ENCODE assay signal across 10 cellular contexts in genomic region chr19:40411125-40411842, GRCh38. TPM values are rescaled to one million over a fixed set of nuclear protein-coding genes. Genes with fewer than 3 reads are reported as not detected.
DNase-seq lines count a peak whose midpoint lies in the region; ATAC-seq lines count a peak whose summit lies in the region.
"Had no signal": no experiment of that assay in that cellular context is flagged by ENCODE, and none has a peak within 500 bp of the region (broad histone marks: within the 10 kb centered on the region; RNA-seq: fewer than 3 reads in every experiment).

No MANE protein-coding gene starts in this region.

- CTCF ChIA-PET in activated CD4-positive, alpha-beta T cell treated with anti-CD3 and anti-CD28 coated beads for 36 hours (lab: Charles Lee), result no interaction called here

- intact Hi-C loops in Right ventricle myocardium superior (cut with DNase I), result no loop called here
- intact Hi-C loops in activated CD4-positive, alpha-beta T cell treated with anti-CD3 and anti-CD28 coated beads for 36 hours (cut with DNase I, micrococcal nuclease), result no loop called here

- H3K4me3 Mint-ChIP-seq in stimulated activated memory B cell treated with anti-CD40 and anti-IgM and Interleukin-4, amounts not matched to agents 10 μg/mL and 1 μg/mL and 100 μg/mL, for 72 hours, result no peak overlapping the region
- H3K4me3 Mint-ChIP-seq in activated CD4-positive, alpha-beta T cell treated with anti-CD3 and anti-CD28 coated beads for 36 hours, result no peak overlapping the region
- H3K4me3 Mint-ChIP-seq: stimulated activated effector memory CD8-positive, alpha-beta T cell treated with anti-CD3 and anti-CD28 coated beads, Interleukin-12 subunit alpha, Interleukin-12 subunit beta, amount 100 ng/mL, for 72 hours had no signal

- H3K9me3 Mint-ChIP-seq in stimulated activated memory B cell treated with anti-CD40 and anti-IgM and Interleukin-4, amounts not matched to agents 10 μg/mL and 1 μg/mL and 100 μg/mL, for 72 hours, result no peaks in the 10 kb centered on the region
- H3K9me3 Mint-ChIP-seq in activated CD4-positive, alpha-beta T cell treated with anti-CD3 and anti-CD28 coated beads for 36 hours (ENCODE audit: low read depth), result no peaks in the 10 kb centered on the region
- H3K9me3 Mint-ChIP-seq: stimulated activated effector memory CD8-positive, alpha-beta T cell treated with anti-CD3 and anti-CD28 coated beads, Interleukin-12 subunit alpha, Interleukin-12 subunit beta, amount 100 ng/mL, for 72 hours had no signal

- H3K27ac Mint-ChIP-seq in stimulated activated memory B cell treated with anti-CD40 and anti-IgM and Interleukin-4, amounts not matched to agents 10 μg/mL and 1 μg/mL and 100 μg/mL, for 72 hours, result peak overlapping the region; percentile 78
- H3K27ac Mint-ChIP-seq in activated CD4-positive, alpha-beta T cell treated with anti-CD3 and anti-CD28 coated beads for 36 hours, result no peak overlapping the region
- H3K27ac Mint-ChIP-seq: stimulated activated effector memory CD8-positive, alpha-beta T cell treated with anti-CD3 and anti-CD28 coated beads, Interleukin-12 subunit alpha, Interleukin-12 subunit beta, amount 100 ng/mL, for 72 hours had no signal

- POLR2A ChIA-PET in activated CD4-positive, alpha-beta T cell treated with anti-CD3 and anti-CD28 coated beads for 36 hours (lab: Charles Lee), result no interaction called here

- peaks cover 37% of the 10 kb centered on the region for H3K4me1 Mint-ChIP-seq in stimulated activated memory B cell treated with anti-CD40 and anti-IgM and Interleukin-4, amounts not matched to agents 10 μg/mL and 1 μg/mL and 100 μg/mL, for 72 hours
- peaks cover 4% of the 10 kb centered on the region for H3K4me1 Mint-ChIP-seq in activated CD4-positive, alpha-beta T cell treated with anti-CD3 and anti-CD28 coated beads for 36 hours

- H3K27me3 Mint-ChIP-seq in stimulated activated memory B cell treated with anti-CD40 and anti-IgM and Interleukin-4, amounts not matched to agents 10 μg/mL and 1 μg/mL and 100 μg/mL, for 72 hours, result no peaks in the 10 kb centered on the region
- peaks cover 2% of the 10 kb centered on the region for H3K27me3 Mint-ChIP-seq in activated CD4-positive, alpha-beta T cell treated with anti-CD3 and anti-CD28 coated beads for 36 hours

- peak; percentile 10 for DNase-seq in HuH-7.5 (ENCODE audit: low spot score)
- DNase-seq in Right ventricle myocardium superior, result peak; percentile 77
- DNase-seq in activated CD4-positive, CD25-positive, alpha-beta regulatory T cell treated with anti-CD3 and anti-CD28 coated beads, Interleukin-2, amount 50 U/mL, for 72 hours, result no peak
- DNase-seq in activated CD4-positive, alpha-beta T cell treated with anti-CD3 and anti-CD28 coated beads for 36 hours, result no peak
- no peak for DNase-seq in NCI-H748 (lab: John Stamatoyannopoulos, UW; ENCODE audit: unreplicated experiment)
- DNase-seq: activated CD8-positive, alpha-beta memory T cell treated with anti-CD3 and anti-CD28 coated beads for 24 hours; NCI-H1694 had no signal

- no peaks in the 10 kb centered on the region for H3K36me3 Mint-ChIP-seq in stimulated activated memory B cell treated with anti-CD40 and anti-IgM and Interleukin-4, amounts not matched to agents 10 μg/mL and 1 μg/mL and 100 μg/mL, for 72 hours
- H3K36me3 Mint-ChIP-seq in activated CD4-positive, alpha-beta T cell treated with anti-CD3 and anti-CD28 coated beads for 36 hours (ENCODE audit: low read depth), result no peaks in the 10 kb centered on the region
- H3K36me3 Mint-ChIP-seq: stimulated activated effector memory CD8-positive, alpha-beta T cell treated with anti-CD3 and anti-CD28 coated beads, Interleukin-12 subunit alpha, Interleukin-12 subunit beta, amount 100 ng/mL, for 72 hours had no signal

- ATAC-seq in Right ventricle myocardium superior (ENCODE audit: poor library complexity), result peak; percentile 94
- ATAC-seq in stimulated activated memory B cell treated with anti-CD40 and anti-IgM and Interleukin-4, amounts not matched to agents 10 μg/mL and 1 μg/mL and 100 μg/mL, for 72 hours, result peak; percentile 22
- no peak for ATAC-seq in activated CD4-positive, alpha-beta T cell treated with anti-CD3 and anti-CD28 coated beads for 36 hours
- ATAC-seq: stimulated activated effector memory CD8-positive, alpha-beta T cell treated with anti-CD3 and anti-CD28 coated beads, Interleukin-12 subunit alpha, Interleukin-12 subunit beta, amount 100 ng/mL, for 72 hours had no signal

RNA-seq across cellular contexts. Expression of gene PRX, which starts 1.9 kb away (rescaled TPM):
- 3.8 TPM for total RNA-seq in Right ventricle myocardium superior
- 1 to 10 TPM; 1.0 to 1.4 TPM for total RNA-seq in activated CD4-positive, alpha-beta T cell treated with anti-CD3 and anti-CD28 coated beads for 36 hours

RNA-seq across cellular contexts. Expression of gene SERTAD1, which starts 14.5 kb away (rescaled TPM):
- total RNA-seq in Right ventricle myocardium superior, result 10.9 TPM
- total RNA-seq in activated CD4-positive, alpha-beta T cell treated with anti-CD3 and anti-CD28 coated beads for 36 hours, result 10 to 100 TPM; 10.0 to 14.7 TPM

RNA-seq across cellular contexts. Expression of gene HIPK4, which starts 21.3 kb away (rescaled TPM):
- not detected for total RNA-seq in Right ventricle myocardium superior
- total RNA-seq in activated CD4-positive, alpha-beta T cell treated with anti-CD3 and anti-CD28 coated beads for 36 hours, result under 1 TPM in 1 of 2 experiments, not detected in 1; 0.09 TPM
- total RNA-seq: astrocyte had no signal

RNA-seq across cellular contexts. Expression of gene SERTAD3, which starts 32.9 kb away (rescaled TPM):
- total RNA-seq in Right ventricle myocardium superior, result 22.7 TPM
- 10 to 100 TPM in 1 of 2 experiments, 1 to 10 TPM in 1; 8.4 to 12.0 TPM for total RNA-seq in activated CD4-positive, alpha-beta T cell treated with anti-CD3 and anti-CD28 coated beads for 36 hours

RNA-seq across cellular contexts. Expression of gene BLVRB, which starts 54.3 kb away (rescaled TPM):
- total RNA-seq in Right ventricle myocardium superior, result 117 TPM
- 10 to 100 TPM; 34.1 to 35.6 TPM for total RNA-seq in activated CD4-positive, alpha-beta T cell treated with anti-CD3 and anti-CD28 coated beads for 36 hours

Comparison
In these comparisons a context has a peak if more than half of its experiments do, and no peak if none do; other contexts are left out.
1. DNase-seq: peak in HuH-7.5 (single experiment) and Right ventricle myocardium superior (single experiment); none in activated CD4-positive, CD25-positive, alpha-beta regulatory T cell treated with anti-CD3 and anti-CD28 coated beads, Interleukin-2, amount 50 U/mL, for 72 hours (single experiment), activated CD4-positive, alpha-beta T cell treated with anti-CD3 and anti-CD28 coated beads for 36 hours (single experiment) and NCI-H748 (single experiment).